9 cellular contexts compared by ENCODE assay signal in the genomic region with DNA sequence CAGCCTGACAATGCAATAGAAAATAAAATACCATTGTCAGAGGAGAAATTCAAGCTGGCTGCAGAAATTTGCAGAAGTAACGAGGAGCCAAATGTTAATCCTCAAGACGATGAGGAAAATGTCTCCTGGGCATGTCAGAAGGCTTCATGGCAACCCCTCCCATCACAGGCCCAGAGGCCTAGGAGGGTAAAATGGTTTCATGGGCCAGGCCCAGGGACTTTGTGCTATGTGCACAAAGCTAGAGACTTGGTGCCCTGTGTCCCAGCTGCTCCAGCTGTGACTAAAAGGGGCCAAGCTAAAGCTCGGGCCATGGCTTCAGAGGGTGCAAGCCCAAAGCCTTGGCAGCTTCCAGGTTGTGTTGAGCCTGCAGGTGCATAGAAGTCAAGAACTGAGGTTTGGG.
"Had no signal": no experiment of that assay in that cellular context is flagged by ENCODE, and none has a peak within 500 bp of the region (broad histone marks: within the 10 kb centered on the region; RNA-seq: fewer than 3 reads in every experiment).

No MANE protein-coding gene starts in this region.

- H3K9ac ChIP-seq: GM23248, KMS-11 had no signal

- H2AFZ ChIP-seq: GM23248 had no signal

- H3K4me3 Mint-ChIP-seq: H9 had no signal

- FAIRE-seq: HTR-8/SVneo had no signal

- DNase-seq: GM23248, GOT3, H9, HCEC 1CT, IMR-90, Karpas-422, KBM-7 had no signal

- H3K4me2 ChIP-seq: KMS-11 had no signal

- H3K27ac Mint-ChIP-seq: H9 had no signal

- H3K4me3 ChIP-seq: GM23248 had no signal

- H3K27ac ChIP-seq: GM23248, KMS-11 had no signal
